In genomic region chr3:157059181-157059580, GRCh38 we compare ENCODE assay signal across 17 cellular contexts.
DNase-seq lines count a peak whose midpoint lies in the region; ATAC-seq and TF ChIP-seq lines count a peak whose summit lies in the region.
"Had no signal": no experiment of that assay in that cellular context is flagged by ENCODE, and none has a peak within 500 bp of the region (broad histone marks: within the 10 kb centered on the region; RNA-seq: fewer than 3 reads in every experiment).

No MANE protein-coding gene starts in this region.

- ATAC-seq in GM19035 (IDR thresholded peaks at IDR 0.05; ENCODE audit: unreplicated experiment) (peak; percentile 46), HG02759 (IDR thresholded peaks at IDR 0.05; ENCODE audit: unreplicated experiment) (peak; percentile 43), HG03520 (IDR thresholded peaks at IDR 0.05; ENCODE audit: unreplicated experiment) (peak; percentile 45)

- no peak overlapping the region for H3K4me3 ChIP-seq in GM12865 (ENCODE audit: low read depth, low read length)
- H3K4me3 ChIP-seq: BLaER1 treated with 17β-estradiol and CSF1 and Interleukin-3, amounts not matched to agents 10 nM and 100 nM; uterus had no signal

- DNase-seq in GM12865 (ENCODE audit: low read depth) (peak; percentile 55), NCI-H187 treated with DMSO at 0.1 percent for 48 hours (lab: John Stamatoyannopoulos, UW) (no peak), C1 segment of cervical spinal cord (lab: John Stamatoyannopoulos, UW) (no peak), GM19238 (ENCODE audit: insufficient read length, low spot score) (no peak), NCI-H187 (lab: John Stamatoyannopoulos, UW) (no peak)
- DNase-seq: activated CD8-positive, alpha-beta memory T cell treated with anti-CD3 and anti-CD28 coated beads for 24 hours; activated naive CD8-positive, alpha-beta T cell treated with anti-CD3 and anti-CD28 coated beads, Interleukin-2, amount 10 ng/mL, durations not matched to agents 7 days and 5 days; head of caudate nucleus; NCI-H1092; NCI-H524; small intestine; substantia nigra; uterus had no signal

- no peak for TF ChIP-seq CTCF in GM12865 (IDR thresholded peaks at IDR 0.05; ENCODE audit: insufficient read depth, low read depth, low read length, missing control alignments)
